Comparison of ENCODE assay signal across 19 cellular contexts in the genomic region with DNA sequence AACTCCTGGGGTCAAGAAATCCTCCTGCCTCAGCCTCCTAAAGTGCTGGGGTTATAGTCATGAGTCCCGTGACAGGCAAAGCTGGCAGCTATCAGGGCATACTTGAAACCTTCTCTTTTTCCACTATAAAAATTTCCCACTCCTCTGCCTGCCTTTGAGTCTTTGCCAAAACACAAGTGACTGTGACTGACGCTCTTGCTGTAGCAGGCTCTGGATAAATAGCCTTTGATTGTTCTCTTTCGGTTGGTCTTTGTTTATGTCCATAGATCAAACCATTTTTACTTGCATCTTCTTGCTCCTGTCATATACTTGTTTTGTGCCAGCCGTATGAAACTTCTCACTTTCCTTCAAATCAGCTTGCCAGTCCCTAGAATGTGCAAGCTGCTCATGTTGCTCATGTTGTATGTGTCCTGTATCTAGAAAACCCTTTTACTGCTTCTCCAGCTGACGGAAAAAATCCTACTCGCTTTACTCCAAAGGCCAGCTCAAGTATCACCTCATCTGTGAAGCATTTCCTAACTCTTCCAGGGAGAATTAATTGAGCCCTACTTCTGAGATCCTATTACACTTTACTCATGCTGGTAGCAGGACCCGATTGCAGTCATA.
DNase-seq lines count a peak whose midpoint lies in the region; ATAC-seq and TF ChIP-seq lines count a peak whose summit lies in the region.
"Had no signal": no experiment of that assay in that cellular context is flagged by ENCODE, and none has a peak within 500 bp of the region (broad histone marks: within the 10 kb centered on the region; RNA-seq: fewer than 3 reads in every experiment).

No MANE protein-coding gene starts in this region.

- H3K9me3 ChIP-seq in Panc1 (ENCODE audit: control insufficient read depth, insufficient read depth, low read depth, low read length) (no peaks in the 10 kb centered on the region), esophagus squamous epithelium (no peaks in the 10 kb centered on the region)
- H3K9me3 ChIP-seq: left lung had no signal

- POLR2A ChIA-PET in Panc1 (lab: Charles Lee) = no interaction called here

- BruUV-seq in Panc1 (replicated peaks; lab: Mats Ljungman, UMichigan) = no TSS peak

- peak overlapping the region; percentile 37 for H3K27ac ChIP-seq in Panc1 (ENCODE audit: low read length)
- H3K27ac ChIP-seq in esophagus squamous epithelium = no peak overlapping the region
- H3K27ac ChIP-seq: left lung, PC-9 had no signal

- H3K9me3 Mint-ChIP-seq in activated T-cell treated with anti-CD3 and anti-CD28 coated beads, Interleukin-2, amount 50 U/mL, for 72 hours = no peaks in the 10 kb centered on the region
- H3K9me3 Mint-ChIP-seq in activated T-cell treated with anti-CD3 and anti-CD28 coated beads, Interleukin-2, amount 50 U/mL, for 24 hours = no peaks in the 10 kb centered on the region
- no peaks in the 10 kb centered on the region for H3K9me3 Mint-ChIP-seq in stimulated activated effector memory CD8-positive, alpha-beta T cell treated with anti-CD3 and anti-CD28 coated beads, Interleukin-12 subunit alpha, Interleukin-12 subunit beta, amount 100 ng/mL, for 72 hours
- H3K9me3 Mint-ChIP-seq: T-cell had no signal

- peaks cover 13% of the 10 kb centered on the region for H3K4me1 ChIP-seq in Panc1 (ENCODE audit: control insufficient read depth, insufficient read depth, low read length)
- no peaks in the 10 kb centered on the region for H3K4me1 ChIP-seq in esophagus squamous epithelium
- H3K4me1 ChIP-seq: left lung had no signal

- H3K27me3 ChIP-seq in Panc1 (ENCODE audit: control insufficient read depth, insufficient read depth, low read length) = no peaks in the 10 kb centered on the region
- no peaks in the 10 kb centered on the region for H3K27me3 ChIP-seq in esophagus squamous epithelium
- H3K27me3 ChIP-seq: left lung had no signal

- H3K4me1 Mint-ChIP-seq in activated T-cell treated with anti-CD3 and anti-CD28 coated beads, Interleukin-2, amount 50 U/mL, for 72 hours (ENCODE audit: low read depth) = peaks cover 22% of the 10 kb centered on the region
- H3K4me1 Mint-ChIP-seq in activated T-cell treated with anti-CD3 and anti-CD28 coated beads, Interleukin-2, amount 50 U/mL, for 24 hours (ENCODE audit: low read depth) = peaks cover 2% of the 10 kb centered on the region
- peaks cover 6% of the 10 kb centered on the region for H3K4me1 Mint-ChIP-seq in stimulated activated effector memory CD8-positive, alpha-beta T cell treated with anti-CD3 and anti-CD28 coated beads, Interleukin-12 subunit alpha, Interleukin-12 subunit beta, amount 100 ng/mL, for 72 hours

- H3K4me3 Mint-ChIP-seq in activated T-cell treated with anti-CD3 and anti-CD28 coated beads, Interleukin-2, amount 50 U/mL, for 72 hours = no peak overlapping the region
- no peak overlapping the region for H3K4me3 Mint-ChIP-seq in activated T-cell treated with anti-CD3 and anti-CD28 coated beads, Interleukin-2, amount 50 U/mL, for 24 hours
- H3K4me3 Mint-ChIP-seq in stimulated activated effector memory CD8-positive, alpha-beta T cell treated with anti-CD3 and anti-CD28 coated beads, Interleukin-12 subunit alpha, Interleukin-12 subunit beta, amount 100 ng/mL, for 72 hours = no peak overlapping the region
- H3K4me3 Mint-ChIP-seq: T-cell had no signal

- no peak for TF ChIP-seq POLR2A in esophagus squamous epithelium (IDR thresholded peaks at IDR 0.05)

- TF ChIP-seq CTCF in Panc1 (IDR thresholded peaks at IDR 0.05) = no peak
- no peak for TF ChIP-seq CTCF in esophagus squamous epithelium (IDR thresholded peaks at IDR 0.05)

- in situ Hi-C loops in Panc1 (cut with HindIII; ENCODE audit: low pct_unique_long_range_greater_than_20kb, low sequenced_read_pairs) = no loop called here

- no peaks in the 10 kb centered on the region for H3K27me3 Mint-ChIP-seq in activated T-cell treated with anti-CD3 and anti-CD28 coated beads, Interleukin-2, amount 50 U/mL, for 72 hours (ENCODE audit: low read depth)
- no peaks in the 10 kb centered on the region for H3K27me3 Mint-ChIP-seq in activated T-cell treated with anti-CD3 and anti-CD28 coated beads, Interleukin-2, amount 50 U/mL, for 24 hours
- H3K27me3 Mint-ChIP-seq: T-cell had no signal

- no peak for DNase-seq in activated T-cell treated with anti-CD3 and anti-CD28 coated beads, Interleukin-2, amount 50 U/mL, for 72 hours
- DNase-seq in activated T-cell treated with anti-CD3 and anti-CD28 coated beads, Interleukin-2, amount 50 U/mL, for 24 hours = no peak
- DNase-seq in Panc1 (ENCODE audit: low read depth, low spot score) (no peak), left kidney (ENCODE audit: low read depth, low spot score) (peak; percentile 93), GM19240 (ENCODE audit: insufficient read length, low spot score) (no peak), esophagus squamous epithelium (lab: John Stamatoyannopoulos, UW) (no peak)
- no peak for DNase-seq in stimulated activated effector memory CD8-positive, alpha-beta T cell treated with anti-CD3 and anti-CD28 coated beads, Interleukin-12 subunit alpha, Interleukin-12 subunit beta, amount 100 ng/mL, for 72 hours (ENCODE audit: low spot score in 2 of 2)
- DNase-seq: ACHN; activated CD4-positive, alpha-beta T cell treated with anti-CD3 and anti-CD28 coated beads for 1 hour; activated T-cell treated with anti-CD3 and anti-CD28 coated beads, Interleukin-2, amount 50 U/mL, for 1 hour; anterior cingulate cortex; effector CD4-positive, alpha-beta T cell; glutamatergic neuron; KG1; left lung; NCI-H187 treated with DMSO at 0.1 percent for 48 hours; PC-9; T-cell had no signal

- 55 to 57% methylated on average over 7 of the region's 7 CpGs for WGBS in esophagus squamous epithelium, 2 donors

- intact Hi-C loops in Panc1 (cut with micrococcal nuclease; ENCODE audit: unreplicated experiment) = no loop called here
- intact Hi-C loops in esophagus squamous epithelium (cut with DNase I) = no loop called here

- peak overlapping the region; percentile 14 for H3K27ac Mint-ChIP-seq in activated T-cell treated with anti-CD3 and anti-CD28 coated beads, Interleukin-2, amount 50 U/mL, for 72 hours
- H3K27ac Mint-ChIP-seq in activated T-cell treated with anti-CD3 and anti-CD28 coated beads, Interleukin-2, amount 50 U/mL, for 24 hours = no peak overlapping the region
- no peak overlapping the region for H3K27ac Mint-ChIP-seq in stimulated activated effector memory CD8-positive, alpha-beta T cell treated with anti-CD3 and anti-CD28 coated beads, Interleukin-12 subunit alpha, Interleukin-12 subunit beta, amount 100 ng/mL, for 72 hours
- H3K27ac Mint-ChIP-seq: T-cell had no signal

- H3K36me3 Mint-ChIP-seq in activated T-cell treated with anti-CD3 and anti-CD28 coated beads, Interleukin-2, amount 50 U/mL, for 72 hours (ENCODE audit: insufficient read depth in 2 of 2) = no peaks in the 10 kb centered on the region
- no peaks in the 10 kb centered on the region for H3K36me3 Mint-ChIP-seq in activated T-cell treated with anti-CD3 and anti-CD28 coated beads, Interleukin-2, amount 50 U/mL, for 24 hours (ENCODE audit: low read depth)
- no peaks in the 10 kb centered on the region for H3K36me3 Mint-ChIP-seq in stimulated activated effector memory CD8-positive, alpha-beta T cell treated with anti-CD3 and anti-CD28 coated beads, Interleukin-12 subunit alpha, Interleukin-12 subunit beta, amount 100 ng/mL, for 72 hours

- no peak overlapping the region for H3K4me3 ChIP-seq in Panc1 (ENCODE audit: low read depth in 2 of 2, low read length in 2 of 2)
- no peak overlapping the region for H3K4me3 ChIP-seq in esophagus squamous epithelium
- H3K4me3 ChIP-seq: left lung, PC-9 had no signal

- CTCF ChIA-PET in Panc1 (lab: Charles Lee) = no interaction called here

- no peaks in the 10 kb centered on the region for H3K36me3 ChIP-seq in Panc1 (ENCODE audit: control insufficient read depth, insufficient read depth, low read length)
- H3K36me3 ChIP-seq in esophagus squamous epithelium = no peaks in the 10 kb centered on the region
- H3K36me3 ChIP-seq: left lung had no signal

- no peak for ATAC-seq in activated T-cell treated with anti-CD3 and anti-CD28 coated beads, Interleukin-2, amount 50 U/mL, for 72 hours (replicated peaks in 1 of 2)
- no peak for ATAC-seq in Panc1
- ATAC-seq in HG02642 (IDR thresholded peaks at IDR 0.05; ENCODE audit: poor library complexity, unreplicated experiment) = no peak
- no peak for ATAC-seq in stimulated activated effector memory CD8-positive, alpha-beta T cell treated with anti-CD3 and anti-CD28 coated beads, Interleukin-12 subunit alpha, Interleukin-12 subunit beta, amount 100 ng/mL, for 72 hours
- ATAC-seq: left lung, T-cell had no signal
